ENCODE assay signal across 8 cellular contexts in genomic region chr11:65121447-65121864, GRCh38.
A peak's percentile ranks its signal among the peaks of the same experiment; 100 is the strongest.
DNase-seq lines count a peak whose midpoint lies in the region; ATAC-seq and TF ChIP-seq lines count a peak whose summit lies in the region.

No MANE protein-coding gene starts in this region.

- H3K4me3 ChIP-seq in choroid plexus epithelial cell (ENCODE audit: low read depth, low read length) (peak overlapping the region; percentile 98), mucosa of rectum (ENCODE audit: low read length in 2 of 2) (peak overlapping the region; percentile 95 to 98)

- DNase-seq in COLO668 (lab: John Stamatoyannopoulos, UW; ENCODE audit: unreplicated experiment) (peak; percentile 34), NCI-H69 (lab: John Stamatoyannopoulos, UW) (peak; percentile 35), choroid plexus epithelial cell (ENCODE audit: low read depth) (no peak), NCI-H2227 treated with DMSO at 0.1 percent for 48 hours (lab: John Stamatoyannopoulos, UW) (no peak), NCI-H2107 (lab: John Stamatoyannopoulos, UW) (no peak)
- no peak for DNase-seq in effector CD4-positive, alpha-beta T cell

- H3K27ac ChIP-seq in mucosa of rectum (ENCODE audit: low read depth in 2 of 2, low read length in 2 of 2), result peak overlapping the region; percentile 90 to 94

- peaks cover 37 to 44% of the 10 kb centered on the region in 2 donors for H3K36me3 ChIP-seq in mucosa of rectum (ENCODE audit: control insufficient read depth in 2 of 2, insufficient read depth in 2 of 2, low read length in 2 of 2)

- no peaks in the 10 kb centered on the region for H3K27me3 ChIP-seq in mucosa of rectum (ENCODE audit: control insufficient read depth in 2 of 2, insufficient read depth in 2 of 2, low read length in 2 of 2)

- H3K9ac ChIP-seq in mucosa of rectum (ENCODE audit: low read depth in 1 of 2, low read length in 2 of 2), result peak overlapping the region; percentile 85 to 98

- no peak for TF ChIP-seq CTCF in choroid plexus epithelial cell (conservative IDR thresholded peaks at IDR 0.05; ENCODE audit: low read depth, low read length)

- no peaks in the 10 kb centered on the region for H3K9me3 ChIP-seq in mucosa of rectum (ENCODE audit: control insufficient read depth in 2 of 2, low read length in 2 of 2)

- no peak for ATAC-seq in GM18909 (IDR thresholded peaks at IDR 0.05; ENCODE audit: poor library complexity, unreplicated experiment)

- peaks cover 21% of the 10 kb centered on the region in 2 donors for H3K4me1 ChIP-seq in mucosa of rectum (ENCODE audit: control insufficient read depth in 2 of 2, insufficient read depth in 2 of 2, low read length in 2 of 2)

Comparison
In these comparisons a context has a peak if more than half of its experiments do, and no peak if none do; other contexts are left out.
1. DNase-seq: peak in COLO668 (single experiment) and NCI-H69 (single experiment); none in choroid plexus epithelial cell (single experiment), NCI-H2227 treated with DMSO at 0.1 percent for 48 hours (single experiment), effector CD4-positive, alpha-beta T cell (single experiment) and NCI-H2107 (single experiment).